In genomic region chr13:31014461-31014860, GRCh38 we compare ENCODE assay signal across 24 cellular contexts.
"Had no signal": no experiment of that assay in that cellular context is flagged by ENCODE, and none has a peak within 500 bp of the region (broad histone marks: within the 10 kb centered on the region; RNA-seq: fewer than 3 reads in every experiment).

No MANE protein-coding gene starts in this region.

- H3K9me3 Mint-ChIP-seq: activated CD4-positive, alpha-beta T cell treated with anti-CD3 and anti-CD28 coated beads, Interleukin-2, amount 10 ng/mL, durations not matched to agents 24 days and 14 days; activated naive CD8-positive, alpha-beta T cell treated with anti-CD3 and anti-CD28 coated beads for 36 hours; activated T-cell treated with anti-CD3 and anti-CD28 coated beads, Interleukin-2, amount 50 U/mL, for 72 hours; natural killer cell treated with Interleukin-12 subunit alpha and Interleukin-12 subunit beta and Interleukin-15 and Interleukin-18, amount 100 ng/mL, for 72 hours had no signal

- H3K4me3 Mint-ChIP-seq: activated B cell treated with CpG ODN at 0.5 μM for 24 hours; activated CD4-positive, alpha-beta T cell treated with anti-CD3 and anti-CD28 coated beads, Interleukin-2, amount 10 ng/mL, durations not matched to agents 24 days and 14 days; activated naive CD8-positive, alpha-beta T cell treated with anti-CD3 and anti-CD28 coated beads for 36 hours; activated T-cell treated with anti-CD3 and anti-CD28 coated beads, Interleukin-2, amount 50 U/mL, for 72 hours; memory B cell; natural killer cell treated with Interleukin-12 subunit alpha and Interleukin-12 subunit beta and Interleukin-15 and Interleukin-18, amount 100 ng/mL, for 72 hours; type B pancreatic cell had no signal

- H3K27ac Mint-ChIP-seq: activated B cell treated with CpG ODN at 0.5 μM for 24 hours; activated CD4-positive, alpha-beta T cell treated with anti-CD3 and anti-CD28 coated beads, Interleukin-2, amount 10 ng/mL, durations not matched to agents 24 days and 14 days; activated naive CD8-positive, alpha-beta T cell treated with anti-CD3 and anti-CD28 coated beads for 36 hours; activated T-cell treated with anti-CD3 and anti-CD28 coated beads, Interleukin-2, amount 50 U/mL, for 72 hours; memory B cell; natural killer cell treated with Interleukin-12 subunit alpha and Interleukin-12 subunit beta and Interleukin-15 and Interleukin-18, amount 100 ng/mL, for 72 hours; type B pancreatic cell had no signal

- DNase-seq: activated B cell treated with CpG ODN at 0.5 μM for 24 hours; activated CD4-positive, alpha-beta T cell treated with anti-CD3 and anti-CD28 coated beads, Interleukin-2, amount 10 ng/mL, durations not matched to agents 24 days and 14 days; activated CD8-positive, alpha-beta memory T cell treated with anti-CD3 and anti-CD28 coated beads, Interleukin-2, amount 50 U/mL, for 48 hours; activated gamma-delta T cell; activated naive CD8-positive, alpha-beta T cell treated with anti-CD3 and anti-CD28 coated beads for 36 hours; activated T-cell treated with anti-CD3 and anti-CD28 coated beads, Interleukin-2, amount 50 U/mL, for 72 hours; amygdala; body of pancreas; central memory CD4-positive, alpha-beta T cell; colonic mucosa; effector CD4-positive, alpha-beta T cell; foreskin melanocyte; left ventricle myocardium superior; occipital lobe; right cardiac atrium; small intestine; stimulated activated CD4-positive, alpha-beta T cell treated with anti-CD3 and anti-CD28 coated beads, Interleukin-4, amount 100 ng/mL, for 24 hours; stimulated activated naive CD8-positive, alpha-beta T cell treated with anti-CD3 and anti-CD28 coated beads, Interleukin-15, Interleukin-2, amounts not matched to agents 100 U/mL and 50 U/mL, for 24 hours; T-helper 2 cell had no signal

- H3K4me3 ChIP-seq: body of pancreas, colonic mucosa, prostate gland, suprapubic skin had no signal

- H3K36me3 Mint-ChIP-seq: activated naive CD8-positive, alpha-beta T cell treated with anti-CD3 and anti-CD28 coated beads for 36 hours; memory B cell; natural killer cell treated with Interleukin-12 subunit alpha and Interleukin-12 subunit beta and Interleukin-15 and Interleukin-18, amount 100 ng/mL, for 72 hours; type B pancreatic cell had no signal

- ATAC-seq: activated T-cell treated with anti-CD3 and anti-CD28 coated beads, Interleukin-2, amount 50 U/mL, for 72 hours; body of pancreas; left ventricle myocardium superior; natural killer cell treated with Interleukin-12 subunit alpha and Interleukin-12 subunit beta and Interleukin-15 and Interleukin-18, amount 100 ng/mL, for 72 hours; right cardiac atrium; stimulated activated naive CD8-positive, alpha-beta T cell treated with anti-CD3 and anti-CD28 coated beads, Interleukin-15, Interleukin-2, amounts not matched to agents 100 U/mL and 50 U/mL, for 24 hours had no signal
